ENCODE assay signal across 12 cellular contexts in the genomic region with DNA sequence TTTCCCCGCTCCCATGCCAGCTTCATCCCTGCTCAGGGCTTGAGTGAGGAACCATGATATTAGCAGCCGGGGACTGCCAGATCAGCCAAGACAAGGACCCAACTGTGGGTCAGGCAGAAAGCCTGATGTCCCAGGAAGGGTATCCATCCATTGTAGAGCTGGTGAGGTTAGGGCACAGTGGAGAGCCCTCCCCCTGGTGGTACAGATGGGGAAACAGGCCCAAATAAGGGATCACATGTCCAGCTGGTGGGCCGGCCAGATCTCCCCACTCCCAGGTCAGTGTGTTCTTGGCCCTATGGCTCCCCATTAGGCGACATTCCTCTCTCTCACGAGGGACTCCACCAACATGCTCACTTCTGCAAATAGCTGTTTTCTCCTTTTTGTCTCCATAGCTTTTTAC. TPM values are rescaled to one million over a fixed set of nuclear protein-coding genes. Genes with fewer than 3 reads are reported as not detected.
DNase-seq lines count a peak whose midpoint lies in the region; ATAC-seq, FAIRE-seq and TF ChIP-seq lines count a peak whose summit lies in the region.
"Had no signal": no experiment of that assay in that cellular context is flagged by ENCODE, and none has a peak within 500 bp of the region (broad histone marks: within the 10 kb centered on the region; RNA-seq: fewer than 3 reads in every experiment).

No MANE protein-coding gene starts in this region.

- peaks cover 4% of the 10 kb centered on the region for H3K4me1 Mint-ChIP-seq in MCF 10A (ENCODE audit: insufficient read depth, unreplicated experiment)

- no peak overlapping the region for H3K4me3 ChIP-seq in breast epithelium
- no peak overlapping the region for H3K4me3 ChIP-seq in OCI-LY3 (ENCODE audit: low read length)
- no peak overlapping the region for H3K4me3 ChIP-seq in fibroblast of lung (replicated peaks in 1 of 4; ENCODE audit: control extremely low read depth in 1 of 4, insufficient read depth in 1 of 4, low read depth in 3 of 4, low read length in 4 of 4)
- H3K4me3 ChIP-seq: lung had no signal

- H3K9me3 ChIP-seq in breast epithelium = no peaks in the 10 kb centered on the region
- no peaks in the 10 kb centered on the region for H3K9me3 ChIP-seq in OCI-LY3 (ENCODE audit: insufficient read depth, low read length)
- no peaks in the 10 kb centered on the region for H3K9me3 ChIP-seq in fibroblast of lung (ENCODE audit: control insufficient read depth, insufficient read depth, low read depth, low read length)

- ATAC-seq in HG03457 (IDR thresholded peaks at IDR 0.05; ENCODE audit: unreplicated experiment) (no peak), HG03039 (IDR thresholded peaks at IDR 0.05; ENCODE audit: unreplicated experiment) (no peak)

- DNase-seq in MCF 10A (ENCODE audit: unreplicated experiment) (peak; percentile 65), breast epithelium (ENCODE audit: low spot score in 2 of 2) (no peak), fibroblast of lung (ENCODE audit: low read depth in 2 of 2) (peak in 1 of 2 donors; percentile 26), urothelium cell line (ENCODE audit: low spot score) (peak; percentile 53), NCI-H1105 treated with DMSO at 0.1 percent for 48 hours (lab: John Stamatoyannopoulos, UW) (no peak)
- DNase-seq: activated CD8-positive, alpha-beta memory T cell treated with anti-CD3 and anti-CD28 coated beads, Interleukin-2, amount 50 U/mL, for 4 hours had no signal

- no peaks in the 10 kb centered on the region for H3K27me3 ChIP-seq in breast epithelium
- no peaks in the 10 kb centered on the region for H3K27me3 ChIP-seq in OCI-LY3 (ENCODE audit: low read depth, low read length)
- peaks cover 8% of the 10 kb centered on the region for H3K27me3 ChIP-seq in fibroblast of lung (ENCODE audit: control insufficient read depth, insufficient read depth, low read length)

- no peaks in the 10 kb centered on the region for H3K9me3 Mint-ChIP-seq in MCF 10A (ENCODE audit: unreplicated experiment)
- H3K9me3 Mint-ChIP-seq: stimulated activated naive CD8-positive, alpha-beta T cell treated with anti-CD3 and anti-CD28 coated beads, Interleukin-15, Interleukin-2, amounts not matched to agents 100 ng/mL and 50 ng/mL, for 24 hours had no signal

- H3K36me3 Mint-ChIP-seq in MCF 10A (ENCODE audit: insufficient read depth, unreplicated experiment) = no peaks in the 10 kb centered on the region

- FAIRE-seq in urothelium cell line (lab: Jason Lieb, UNC) = no peak

- BruUV-seq in MCF 10A (replicated peaks; lab: Mats Ljungman, UMichigan) = no TSS peak

- TF ChIP-seq POLR2A in breast epithelium (IDR thresholded peaks at IDR 0.05) = no peak

- H3K79me2 ChIP-seq in OCI-LY3 (ENCODE audit: low read length) (no peaks in the 10 kb centered on the region), fibroblast of lung (ENCODE audit: control insufficient read depth, insufficient read depth, low read length) (no peaks in the 10 kb centered on the region)

- POLR2A ChIA-PET in MCF 10A (lab: Yijun Ruan, JAX) = interaction anchor here (0.6 kb wide), 1 partner anchor 31 kb away, joined by 3 read pairs; no protein-coding TSS in a partner anchor

- H3K27ac Mint-ChIP-seq in MCF 10A (ENCODE audit: low read depth, unreplicated experiment) = no peak overlapping the region
- H3K27ac Mint-ChIP-seq: stimulated activated naive CD8-positive, alpha-beta T cell treated with anti-CD3 and anti-CD28 coated beads, Interleukin-15, Interleukin-2, amounts not matched to agents 100 ng/mL and 50 ng/mL, for 24 hours had no signal

- no peak overlapping the region for H3K4me2 ChIP-seq in OCI-LY3 (ENCODE audit: low read length)
- H3K4me2 ChIP-seq in fibroblast of lung (ENCODE audit: extremely low read depth, insufficient read depth, low read length) = no peak overlapping the region

- H4K20me1 ChIP-seq in OCI-LY3 (ENCODE audit: insufficient read depth, low read length) (no peaks in the 10 kb centered on the region), fibroblast of lung (ENCODE audit: control insufficient read depth, extremely low read depth, insufficient read depth, low read length) (no peaks in the 10 kb centered on the region)

- CTCF ChIA-PET in MCF 10A (lab: Yijun Ruan, JAX) = interaction anchor here (0.6 to 5.8 kb wide), 18 partner anchors 12 to 1980 kb away, joined by 3 to 35 read pairs (median 4); no protein-coding TSS in a partner anchor

- H3K27me3 Mint-ChIP-seq in MCF 10A (ENCODE audit: insufficient read depth, unreplicated experiment) = peaks cover 5% of the 10 kb centered on the region

- no peak overlapping the region for H3K4me3 Mint-ChIP-seq in MCF 10A (ENCODE audit: unreplicated experiment)
- H3K4me3 Mint-ChIP-seq: stimulated activated naive CD8-positive, alpha-beta T cell treated with anti-CD3 and anti-CD28 coated beads, Interleukin-15, Interleukin-2, amounts not matched to agents 100 ng/mL and 50 ng/mL, for 24 hours had no signal

- intact Hi-C loops in MCF 10A (cut with micrococcal nuclease) (loop anchor here (1.0 kb wide), 1 partner anchor 45 kb away; no protein-coding TSS in a partner anchor), breast epithelium (cut with DNase I; ENCODE audit: low total_unique reads) (no loop called here)

- no peaks in the 10 kb centered on the region for H3K36me3 ChIP-seq in breast epithelium
- no peaks in the 10 kb centered on the region for H3K36me3 ChIP-seq in OCI-LY3 (replicated peaks; ENCODE audit: low read depth, low read length)
- H3K36me3 ChIP-seq in fibroblast of lung (ENCODE audit: control insufficient read depth, insufficient read depth, low read length) = no peaks in the 10 kb centered on the region

- H3K27ac ChIP-seq in breast epithelium (peak overlapping the region in 1 of 2 donors; percentile 19), OCI-LY3 (ENCODE audit: low read length) (no peak overlapping the region), fibroblast of lung (ENCODE audit: insufficient read depth, low read length) (no peak overlapping the region)
- H3K27ac ChIP-seq: C4-2B had no signal

- H3K4me1 ChIP-seq in breast epithelium (no peaks in the 10 kb centered on the region), OCI-LY3 (ENCODE audit: low read length) (peaks cover 9% of the 10 kb centered on the region; the same call in 1 of the 2 replicates), fibroblast of lung (ENCODE audit: control insufficient read depth, extremely low read depth, insufficient read depth, low read length) (peaks cover 3% of the 10 kb centered on the region)

- H2AFZ ChIP-seq in OCI-LY3 (ENCODE audit: low read depth, low read length) (no peak overlapping the region), fibroblast of lung (ENCODE audit: low read length) (no peak overlapping the region)

- H3K9ac ChIP-seq in OCI-LY3 (ENCODE audit: low read length) = no peak overlapping the region
- H3K9ac ChIP-seq in fibroblast of lung (ENCODE audit: insufficient read depth, low read length) = no peak overlapping the region

- TF ChIP-seq CTCF in MCF 10A (IDR thresholded peaks at IDR 0.05; ENCODE audit: unreplicated experiment) (peak; percentile 45), breast epithelium (IDR thresholded peaks at IDR 0.05) (no peak), OCI-LY3 (IDR thresholded peaks at IDR 0.05; ENCODE audit: low read depth, low read length) (peak; percentile 37), fibroblast of lung (conservative IDR thresholded peaks at IDR 0.05 in 1 of 2, IDR thresholded peaks at IDR 0.05 in 1 of 2; ENCODE audit: low read depth in 1 of 2, low read length in 2 of 2) (peak; percentile 45 to 59)

RNA-seq across cellular contexts. Expression of a gene that starts 9.0 kb away (rescaled TPM):
- total RNA-seq in MCF 10A (2022) (not detected in 2 replicates), breast epithelium (1 to 10 TPM in 1 of 3 donors, not detected in 2; 1.3 TPM), fibroblast of lung (under 0.01 and 0.33 TPM in 2 replicates)
- polyA plus RNA-seq in fibroblast of lung = 0.09 and 1.8 TPM in 2 replicates
- polyA plus RNA-seq in fibroblast of lung (2012) = 1.6 TPM in 1 of 2 replicates, not detected in the other
- polyA minus RNA-seq in fibroblast of lung (ENCODE audit: low replicate concordance) = 1.5 TPM in 1 of 2 replicates, not detected in the other

RNA-seq across cellular contexts. Expression of a gene that starts 14.3 kb away (rescaled TPM):
- total RNA-seq in MCF 10A (2022) = not detected in 2 replicates
- under 1 TPM in 2 of 3 donors, not detected in 1; 0.15 to 0.16 TPM for total RNA-seq in breast epithelium
- not detected in 2 replicates for total RNA-seq in fibroblast of lung
- polyA plus RNA-seq in fibroblast of lung = 0.02 TPM in 1 of 2 replicates, not detected in the other
- 0.03 TPM in 1 of 2 replicates, not detected in the other for polyA plus RNA-seq in fibroblast of lung (2012)
- not detected in 2 replicates for polyA minus RNA-seq in fibroblast of lung (ENCODE audit: low replicate concordance)

RNA-seq across cellular contexts. Expression of a gene that starts 19.9 kb away (rescaled TPM):
- total RNA-seq in MCF 10A (2022) (0.07 and 0.63 TPM in 2 replicates), breast epithelium (100 to 1,000 TPM in 2 of 3 donors, 10 to 100 TPM in 1; 53.7 to 243 (median 146) TPM), fibroblast of lung (151 and 231 TPM in 2 replicates)
- polyA plus RNA-seq in fibroblast of lung = 77.4 and 347 TPM in 2 replicates
- polyA plus RNA-seq in fibroblast of lung (2012) = 109 and 618 TPM in 2 replicates
- 549 and 2,332 TPM in 2 replicates for polyA minus RNA-seq in fibroblast of lung (ENCODE audit: low replicate concordance)

Comparison
In these comparisons a context has a peak if more than half of its experiments do, and no peak if none do; other contexts are left out.
1. DNase-seq: peak in MCF 10A (single experiment) and urothelium cell line (single experiment); none in breast epithelium (0 of 2) and NCI-H1105 treated with DMSO at 0.1 percent for 48 hours (single experiment).
2. CTCF ChIP-seq: peak in MCF 10A (single experiment), OCI-LY3 (single experiment) and fibroblast of lung (2 of 2); none in breast epithelium (0 of 3).
3. RNA of a gene that starts 19.9 kb away (total RNA-seq): 151 to 231 TPM in fibroblast of lung and 53.7 to 243 TPM in breast epithelium; 0.07 to 0.63 TPM in MCF 10A; every median in the first group is over 10 times any median in the second.